In the genomic region with DNA sequence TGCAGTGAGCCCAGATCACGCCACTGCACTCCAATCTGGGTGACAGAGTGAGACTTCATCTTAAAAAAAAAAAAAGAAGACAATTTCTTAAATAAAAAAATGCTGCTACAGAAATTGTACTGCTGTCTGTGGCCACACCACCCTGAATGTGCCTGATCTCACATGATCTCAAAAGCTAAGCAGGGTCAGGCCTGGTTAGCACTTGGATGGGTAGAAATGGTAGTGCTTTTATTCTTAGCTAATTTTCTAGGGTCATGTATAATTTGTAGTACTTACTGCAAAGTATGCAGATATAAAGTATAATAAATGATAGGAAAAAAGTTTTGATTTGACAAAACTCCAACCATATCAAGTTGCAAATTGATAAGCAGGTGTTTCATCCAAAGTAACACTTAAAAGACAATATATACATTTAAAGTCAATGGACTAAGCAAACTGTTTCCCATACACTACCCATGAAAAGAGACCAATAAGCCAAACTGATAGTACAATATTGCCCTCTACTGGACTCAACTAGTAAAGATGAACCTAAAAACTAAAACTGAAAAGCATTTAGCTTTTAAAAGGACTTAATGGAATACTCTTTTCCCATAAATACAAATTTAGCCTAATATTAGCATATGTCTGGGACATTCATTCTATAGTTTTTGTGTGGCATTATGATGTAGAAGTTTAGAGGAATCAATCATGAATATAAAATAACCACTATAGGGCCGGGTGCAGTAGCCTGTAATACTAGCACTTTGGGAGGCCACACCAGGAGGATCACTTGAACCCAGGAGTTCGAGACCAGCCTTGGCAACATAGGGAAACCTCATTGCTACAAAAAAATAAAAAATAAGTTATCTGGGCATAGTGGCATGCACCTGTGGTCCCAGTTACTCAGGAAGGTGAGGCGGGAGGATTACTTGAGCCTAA, we compare ENCODE assay signal across 8 cellular contexts. TPM values are rescaled to one million over a fixed set of nuclear protein-coding genes. Genes with fewer than 3 reads are reported as not detected.
DNase-seq lines count a peak whose midpoint lies in the region; ATAC-seq and TF ChIP-seq lines count a peak whose summit lies in the region.

No MANE protein-coding gene starts in this region.

- DNase-seq in AG09319 (ENCODE audit: extremely low read depth, low read depth): no peak
- peak; percentile 89 for DNase-seq in NAMALWA (ENCODE audit: low spot score)
- peak; percentile 39 for DNase-seq in SK-N-MC (ENCODE audit: low read depth, low spot score)
- peak; percentile 68 for DNase-seq in fibroblast of mammary gland (ENCODE audit: low read depth)
- DNase-seq in progenitor cell of endocrine pancreas (ENCODE audit: low spot score, unreplicated experiment): no peak
- no peak for DNase-seq in cortex of kidney (lab: John Stamatoyannopoulos, UW)
- DNase-seq in stimulated activated CD4-positive, alpha-beta T cell treated with anti-CD3 and anti-CD28 coated beads, Interleukin-4, amount 100 ng/mL, for 24 hours: no peak

- H3K27ac ChIP-seq in SK-N-MC: no peak overlapping the region

- H3K4me3 ChIP-seq in SK-N-MC (no peak overlapping the region), fibroblast of mammary gland (ENCODE audit: control insufficient read depth, low read depth, low read length) (no peak overlapping the region)

- H3K27me3 Mint-ChIP-seq in progenitor cell of endocrine pancreas: no peaks in the 10 kb centered on the region

- no peak overlapping the region for H3K9ac ChIP-seq in SK-N-MC (ENCODE audit: insufficient read length)

- no peak overlapping the region for H3K27ac Mint-ChIP-seq in progenitor cell of endocrine pancreas

- no peaks in the 10 kb centered on the region for H3K4me1 Mint-ChIP-seq in progenitor cell of endocrine pancreas (ENCODE audit: low read depth)

- peak; percentile 66 for ATAC-seq in GM18502 (IDR thresholded peaks at IDR 0.05; ENCODE audit: poor library complexity, unreplicated experiment)

- no peaks in the 10 kb centered on the region for H3K36me3 ChIP-seq in SK-N-MC (ENCODE audit: insufficient read depth, low read length)

- H3K36me3 Mint-ChIP-seq in progenitor cell of endocrine pancreas (ENCODE audit: insufficient read depth): peaks cover 2% of the 10 kb centered on the region

- H3K9me3 ChIP-seq in SK-N-MC (ENCODE audit: low read depth, low read length): no peaks in the 10 kb centered on the region

- H3K4me3 Mint-ChIP-seq in progenitor cell of endocrine pancreas (ENCODE audit: low read depth): no peak overlapping the region

- H3K9me3 Mint-ChIP-seq in progenitor cell of endocrine pancreas (ENCODE audit: low read depth): peaks cover 3% of the 10 kb centered on the region

- TF ChIP-seq CTCF in AG09319 (IDR thresholded peaks at IDR 0.05; ENCODE audit: low read depth, low read length) (peak; percentile 50), fibroblast of mammary gland (conservative IDR thresholded peaks at IDR 0.05; ENCODE audit: control insufficient read depth, insufficient read depth, low read depth, low read length) (peak; percentile 64), progenitor cell of endocrine pancreas (IDR thresholded peaks at IDR 0.05; ENCODE audit: unreplicated experiment) (peak; percentile 82)

RNA-seq across cellular contexts. Expression of gene PEX13, which starts 18.6 kb away (rescaled TPM):
- total RNA-seq in progenitor cell of endocrine pancreas: 34.0 and 37.6 TPM in 2 replicates

RNA-seq across cellular contexts. Expression of gene PUS10, which starts 19.2 kb away (rescaled TPM):
- total RNA-seq in progenitor cell of endocrine pancreas: 7.1 and 8.2 TPM in 2 replicates

Comparison
In these comparisons a context has a peak if more than half of its experiments do, and no peak if none do; other contexts are left out.
1. DNase-seq: peak in NAMALWA (single experiment), SK-N-MC (single experiment) and fibroblast of mammary gland (single experiment); none in AG09319 (single experiment), progenitor cell of endocrine pancreas (single experiment), cortex of kidney (single experiment) and stimulated activated CD4-positive, alpha-beta T cell treated with anti-CD3 and anti-CD28 coated beads, Interleukin-4, amount 100 ng/mL, for 24 hours (single experiment).
2. Peak in every context shown above with its lines, with median percentiles within 50 percentile points of each other: CTCF ChIP-seq.